Comparison of ENCODE assay signal across 1 cellular context in the genomic region with DNA sequence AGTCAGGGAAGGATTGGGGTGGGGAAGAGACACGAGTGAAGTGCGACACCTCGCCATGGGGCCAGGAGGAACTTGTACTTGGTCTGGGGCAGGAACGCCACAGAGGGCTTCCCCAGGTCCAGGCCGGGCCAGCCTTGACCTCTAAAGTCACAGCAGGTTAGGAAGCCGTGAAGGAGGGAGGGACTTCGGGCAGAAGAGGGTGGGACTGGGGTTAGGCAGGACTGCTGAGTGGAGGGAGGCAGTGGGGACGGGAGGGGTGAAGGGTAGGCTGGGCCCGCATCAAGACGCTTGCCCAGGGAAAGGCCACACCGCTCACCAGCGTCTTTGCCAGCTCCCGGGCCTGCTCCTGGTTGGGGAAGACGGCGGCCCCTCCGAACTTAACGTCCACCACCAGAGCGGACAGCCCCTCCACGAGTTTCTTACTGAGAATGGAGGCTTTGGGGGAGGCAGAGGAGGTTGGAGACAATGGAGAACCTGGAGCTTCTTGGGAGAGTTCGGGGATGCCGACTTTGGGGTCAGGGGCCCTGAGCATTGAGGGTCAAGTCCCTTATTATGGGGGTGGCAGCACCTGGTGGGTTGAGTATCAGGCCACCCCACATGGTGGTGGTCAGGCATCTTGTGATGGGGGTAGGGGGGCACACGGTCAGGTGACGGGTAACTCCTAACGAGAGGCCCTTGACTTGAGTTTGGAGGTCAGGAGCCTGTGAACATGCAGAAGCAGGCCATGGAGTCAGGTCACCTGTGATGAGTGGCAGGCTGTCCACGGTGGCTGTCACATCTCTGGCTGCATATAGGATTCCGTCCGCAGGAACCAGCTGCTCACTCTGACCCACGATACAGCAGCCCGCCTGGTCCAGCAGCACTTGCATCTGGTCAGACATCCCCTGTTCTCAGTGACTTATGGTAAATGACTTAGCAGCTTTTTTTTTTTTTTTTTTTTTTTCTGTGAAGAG.
TF ChIP-seq lines count a peak whose summit lies in the region.

No MANE protein-coding gene starts in this region.

TF ChIP-seq in HepG2, 621 proteins besides CTCF, POLR2A, EP300 and RAD21 (continued from another document and continues in another):
- TF ChIP-seq, protein P1, sequence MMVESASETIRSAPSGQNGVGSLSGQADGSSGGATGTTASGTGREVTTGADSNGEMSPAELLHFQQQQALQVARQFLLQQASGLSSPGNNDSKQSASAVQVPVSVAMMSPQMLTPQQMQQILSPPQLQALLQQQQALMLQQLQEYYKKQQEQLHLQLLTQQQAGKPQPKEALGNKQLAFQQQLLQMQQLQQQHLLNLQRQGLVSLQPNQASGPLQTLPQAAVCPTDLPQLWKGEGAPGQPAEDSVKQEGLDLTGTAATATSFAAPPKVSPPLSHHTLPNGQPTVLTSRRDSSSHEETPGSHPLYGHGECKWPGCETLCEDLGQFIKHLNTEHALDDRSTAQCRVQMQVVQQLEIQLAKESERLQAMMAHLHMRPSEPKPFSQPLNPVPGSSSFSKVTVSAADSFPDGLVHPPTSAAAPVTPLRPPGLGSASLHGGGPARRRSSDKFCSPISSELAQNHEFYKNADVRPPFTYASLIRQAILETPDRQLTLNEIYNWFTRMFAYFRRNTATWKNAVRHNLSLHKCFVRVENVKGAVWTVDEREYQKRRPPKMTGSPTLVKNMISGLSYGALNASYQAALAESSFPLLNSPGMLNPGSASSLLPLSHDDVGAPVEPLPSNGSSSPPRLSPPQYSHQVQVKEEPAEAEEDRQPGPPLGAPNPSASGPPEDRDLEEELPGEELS (CRISPR knock-in tag; IDR thresholded peaks at IDR 0.05), result no peak; the same call in 1 of the 2 replicates
- TF ChIP-seq GFI1 (CRISPR knock-in tag; IDR thresholded peaks at IDR 0.05; ENCODE audit: borderline replicate concordance) (no peak), ZBTB33 (CRISPR knock-in tag; IDR thresholded peaks at IDR 0.05) (no peak), MLLT10 (CRISPR knock-in tag; IDR thresholded peaks at IDR 0.05) (no peak), MIXL1 (CRISPR knock-in tag; IDR thresholded peaks at IDR 0.05) (no peak), TIGD3 (CRISPR knock-in tag; IDR thresholded peaks at IDR 0.05; ENCODE audit: borderline replicate concordance) (no peak), ZNF746 (CRISPR knock-in tag; IDR thresholded peaks at IDR 0.05) (no peak), SALL2 (CRISPR knock-in tag; IDR thresholded peaks at IDR 0.05) (no peak), ZNF776 (CRISPR knock-in tag; IDR thresholded peaks at IDR 0.05) (no peak), ZFP37 (CRISPR knock-in tag; IDR thresholded peaks at IDR 0.05; ENCODE audit: borderline replicate concordance) (no peak), HNF4A (CRISPR knock-in tag; IDR thresholded peaks at IDR 0.05) (peak; percentile 27; the same call in 1 of the 2 replicates), HOXA3 (CRISPR knock-in tag; IDR thresholded peaks at IDR 0.05) (no peak), MTA1 (CRISPR knock-in tag; IDR thresholded peaks at IDR 0.05; ENCODE audit: borderline replicate concordance) (no peak), MTF1 (CRISPR knock-in tag; IDR thresholded peaks at IDR 0.05) (no peak), ZBTB43 (CRISPR knock-in tag; conservative IDR thresholded peaks at IDR 0.05) (no peak), TOE1 (CRISPR knock-in tag; IDR thresholded peaks at IDR 0.05) (no peak), PCBP2 (optimal IDR thresholded peaks at IDR 0.05; ENCODE audit: low read depth, low read length, poor library complexity, severe bottlenecking) (no peak), ATM (IDR thresholded peaks at IDR 0.05; ENCODE audit: borderline replicate concordance) (no peak), ESRRA (CRISPR knock-in tag; IDR thresholded peaks at IDR 0.05; ENCODE audit: low read depth) (no peak), THRA (CRISPR knock-in tag; IDR thresholded peaks at IDR 0.05; ENCODE audit: borderline replicate concordance) (peak; percentile 56; the same call in 1 of the 2 replicates), SRY (CRISPR knock-in tag; IDR thresholded peaks at IDR 0.05) (no peak), ZNF619 (CRISPR knock-in tag; IDR thresholded peaks at IDR 0.05) (no peak), ZNF382 (CRISPR knock-in tag; IDR thresholded peaks at IDR 0.05; ENCODE audit: borderline replicate concordance) (no peak), ZNF607 (CRISPR knock-in tag; IDR thresholded peaks at IDR 0.05; ENCODE audit: borderline replicate concordance) (0 out of 2 replicates have a peak, but pooled peaks have one; percentile 1), ZBTB7A (CRISPR knock-in tag; IDR thresholded peaks at IDR 0.05) (no peak), ZNF24 (IDR thresholded peaks at IDR 0.05) (no peak), SNRNP70 (IDR thresholded peaks at IDR 0.05; ENCODE audit: low read depth, low read length) (no peak), DDIT3 (CRISPR knock-in tag; IDR thresholded peaks at IDR 0.05) (no peak), ZNF772 (CRISPR knock-in tag; IDR thresholded peaks at IDR 0.05) (no peak), MXD1 (CRISPR knock-in tag; IDR thresholded peaks at IDR 0.05) (no peak), ZMYM4 (CRISPR knock-in tag; IDR thresholded peaks at IDR 0.05) (no peak), PHF8 (CRISPR knock-in tag; IDR thresholded peaks at IDR 0.05) (peak; percentile 38), ZBTB21 (CRISPR knock-in tag; IDR thresholded peaks at IDR 0.05) (no peak), HNRNPH1 (optimal IDR thresholded peaks at IDR 0.05; ENCODE audit: low read depth, low read length) (no peak)
- TF ChIP-seq, protein P2, sequence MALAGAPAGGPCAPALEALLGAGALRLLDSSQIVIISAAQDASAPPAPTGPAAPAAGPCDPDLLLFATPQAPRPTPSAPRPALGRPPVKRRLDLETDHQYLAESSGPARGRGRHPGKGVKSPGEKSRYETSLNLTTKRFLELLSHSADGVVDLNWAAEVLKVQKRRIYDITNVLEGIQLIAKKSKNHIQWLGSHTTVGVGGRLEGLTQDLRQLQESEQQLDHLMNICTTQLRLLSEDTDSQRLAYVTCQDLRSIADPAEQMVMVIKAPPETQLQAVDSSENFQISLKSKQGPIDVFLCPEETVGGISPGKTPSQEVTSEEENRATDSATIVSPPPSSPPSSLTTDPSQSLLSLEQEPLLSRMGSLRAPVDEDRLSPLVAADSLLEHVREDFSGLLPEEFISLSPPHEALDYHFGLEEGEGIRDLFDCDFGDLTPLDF (CRISPR knock-in tag; IDR thresholded peaks at IDR 0.05), result no peak
- TF ChIP-seq, protein P3, sequence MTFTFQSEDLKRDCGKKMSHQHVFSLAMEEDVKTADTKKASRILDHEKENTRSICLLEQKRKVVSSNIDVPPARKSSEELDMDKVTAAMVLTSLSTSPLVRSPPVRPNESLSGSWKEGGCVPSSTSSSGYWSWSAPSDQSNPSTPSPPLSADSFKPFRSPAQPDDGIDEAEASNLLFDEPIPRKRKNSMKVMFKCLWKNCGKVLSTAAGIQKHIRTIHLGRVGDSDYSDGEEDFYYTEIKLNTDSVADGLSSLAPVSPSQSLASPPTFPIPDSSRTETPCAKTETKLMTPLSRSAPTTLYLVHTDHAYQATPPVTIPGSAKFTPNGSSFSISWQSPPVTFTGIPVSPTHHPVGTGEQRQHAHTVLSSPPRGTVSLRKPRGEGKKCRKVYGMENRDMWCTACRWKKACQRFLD (CRISPR knock-in tag; IDR thresholded peaks at IDR 0.05; ENCODE audit: borderline replicate concordance), result peak; percentile 25; the same call in 1 of the 2 replicates
- TF ChIP-seq, protein P4, sequence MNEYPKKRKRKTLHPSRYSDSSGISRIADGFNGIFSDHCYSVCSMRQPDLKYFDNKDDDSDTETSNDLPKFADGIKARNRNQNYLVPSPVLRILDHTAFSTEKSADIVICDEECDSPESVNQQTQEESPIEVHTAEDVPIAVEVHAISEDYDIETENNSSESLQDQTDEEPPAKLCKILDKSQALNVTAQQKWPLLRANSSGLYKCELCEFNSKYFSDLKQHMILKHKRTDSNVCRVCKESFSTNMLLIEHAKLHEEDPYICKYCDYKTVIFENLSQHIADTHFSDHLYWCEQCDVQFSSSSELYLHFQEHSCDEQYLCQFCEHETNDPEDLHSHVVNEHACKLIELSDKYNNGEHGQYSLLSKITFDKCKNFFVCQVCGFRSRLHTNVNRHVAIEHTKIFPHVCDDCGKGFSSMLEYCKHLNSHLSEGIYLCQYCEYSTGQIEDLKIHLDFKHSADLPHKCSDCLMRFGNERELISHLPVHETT (CRISPR knock-in tag; conservative IDR thresholded peaks at IDR 0.05), result no peak
- TF ChIP-seq, protein P5, sequence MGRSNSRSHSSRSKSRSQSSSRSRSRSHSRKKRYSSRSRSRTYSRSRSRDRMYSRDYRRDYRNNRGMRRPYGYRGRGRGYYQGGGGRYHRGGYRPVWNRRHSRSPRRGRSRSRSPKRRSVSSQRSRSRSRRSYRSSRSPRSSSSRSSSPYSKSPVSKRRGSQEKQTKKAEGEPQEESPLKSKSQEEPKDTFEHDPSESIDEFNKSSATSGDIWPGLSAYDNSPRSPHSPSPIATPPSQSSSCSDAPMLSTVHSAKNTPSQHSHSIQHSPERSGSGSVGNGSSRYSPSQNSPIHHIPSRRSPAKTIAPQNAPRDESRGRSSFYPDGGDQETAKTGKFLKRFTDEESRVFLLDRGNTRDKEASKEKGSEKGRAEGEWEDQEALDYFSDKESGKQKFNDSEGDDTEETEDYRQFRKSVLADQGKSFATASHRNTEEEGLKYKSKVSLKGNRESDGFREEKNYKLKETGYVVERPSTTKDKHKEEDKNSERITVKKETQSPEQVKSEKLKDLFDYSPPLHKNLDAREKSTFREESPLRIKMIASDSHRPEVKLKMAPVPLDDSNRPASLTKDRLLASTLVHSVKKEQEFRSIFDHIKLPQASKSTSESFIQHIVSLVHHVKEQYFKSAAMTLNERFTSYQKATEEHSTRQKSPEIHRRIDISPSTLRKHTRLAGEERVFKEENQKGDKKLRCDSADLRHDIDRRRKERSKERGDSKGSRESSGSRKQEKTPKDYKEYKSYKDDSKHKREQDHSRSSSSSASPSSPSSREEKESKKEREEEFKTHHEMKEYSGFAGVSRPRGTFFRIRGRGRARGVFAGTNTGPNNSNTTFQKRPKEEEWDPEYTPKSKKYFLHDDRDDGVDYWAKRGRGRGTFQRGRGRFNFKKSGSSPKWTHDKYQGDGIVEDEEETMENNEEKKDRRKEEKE (IDR thresholded peaks at IDR 0.05), result no peak
- TF ChIP-seq, protein P6, sequence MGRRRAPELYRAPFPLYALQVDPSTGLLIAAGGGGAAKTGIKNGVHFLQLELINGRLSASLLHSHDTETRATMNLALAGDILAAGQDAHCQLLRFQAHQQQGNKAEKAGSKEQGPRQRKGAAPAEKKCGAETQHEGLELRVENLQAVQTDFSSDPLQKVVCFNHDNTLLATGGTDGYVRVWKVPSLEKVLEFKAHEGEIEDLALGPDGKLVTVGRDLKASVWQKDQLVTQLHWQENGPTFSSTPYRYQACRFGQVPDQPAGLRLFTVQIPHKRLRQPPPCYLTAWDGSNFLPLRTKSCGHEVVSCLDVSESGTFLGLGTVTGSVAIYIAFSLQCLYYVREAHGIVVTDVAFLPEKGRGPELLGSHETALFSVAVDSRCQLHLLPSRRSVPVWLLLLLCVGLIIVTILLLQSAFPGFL (CRISPR knock-in tag; IDR thresholded peaks at IDR 0.05), result no peak
- TF ChIP-seq, protein P7, sequence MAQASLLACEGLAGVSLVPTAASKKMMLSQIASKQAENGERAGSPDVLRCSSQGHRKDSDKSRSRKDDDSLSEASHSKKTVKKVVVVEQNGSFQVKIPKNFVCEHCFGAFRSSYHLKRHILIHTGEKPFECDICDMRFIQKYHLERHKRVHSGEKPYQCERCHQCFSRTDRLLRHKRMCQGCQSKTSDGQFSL (CRISPR knock-in tag; IDR thresholded peaks at IDR 0.05), result no peak
